In the genomic region with DNA sequence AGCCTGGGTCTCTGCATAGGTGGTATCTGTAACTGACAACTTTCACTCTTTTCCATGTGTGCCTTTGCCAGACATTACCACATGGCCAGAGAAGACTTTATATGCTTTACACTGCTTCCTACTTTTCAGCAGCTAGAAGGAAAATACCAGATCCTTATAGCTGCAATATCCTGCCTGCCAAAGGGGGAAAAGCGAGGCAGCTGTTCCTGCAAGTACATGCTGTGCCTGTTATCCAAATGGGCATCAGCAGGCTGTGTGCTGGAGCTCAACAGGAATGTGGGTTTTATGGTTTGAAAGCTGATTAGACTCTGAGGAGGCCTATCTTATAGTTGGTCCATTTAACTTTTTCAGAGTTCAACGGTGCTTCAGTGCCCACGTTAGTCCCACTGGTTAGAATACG, we compare ENCODE assay signal across 25 cellular contexts.
"Had no signal": no experiment of that assay in that cellular context is flagged by ENCODE, and none has a peak within 500 bp of the region (broad histone marks: within the 10 kb centered on the region; RNA-seq: fewer than 3 reads in every experiment).

No MANE protein-coding gene starts in this region.

- H3K4me3 Mint-ChIP-seq: activated B cell treated with CpG ODN at 0.5 μM for 24 hours; activated CD4-positive, alpha-beta memory T cell treated with anti-CD3 and anti-CD28 coated beads for 36 hours; activated naive CD4-positive, alpha-beta T cell treated with anti-CD3 and anti-CD28 coated beads for 36 hours; activated T-helper 17 cell treated with anti-CD3 and anti-CD28 coated beads, Interleukin-2, amount 50 U/mL, for 72 hours; central memory CD8-positive, alpha-beta T cell; nephron progenitor cell; T-cell; type B pancreatic cell had no signal

- FAIRE-seq: keratinocyte had no signal

- H3K9me3 ChIP-seq: gastroesophageal sphincter, prostate gland, testis had no signal

- H3K4me1 ChIP-seq: gastroesophageal sphincter, prostate gland, stomach had no signal

- H3K27ac ChIP-seq: gastroesophageal sphincter, prostate gland, skin epidermis, stomach, testis had no signal

- H3K4me1 Mint-ChIP-seq: activated B cell treated with CpG ODN at 0.5 μM for 24 hours; activated T-helper 17 cell treated with anti-CD3 and anti-CD28 coated beads, Interleukin-2, amount 50 U/mL, for 72 hours; central memory CD8-positive, alpha-beta T cell; T-cell had no signal

- H3K27me3 Mint-ChIP-seq: activated B cell treated with CpG ODN at 0.5 μM for 24 hours; activated CD4-positive, alpha-beta memory T cell treated with anti-CD3 and anti-CD28 coated beads for 36 hours; activated T-helper 17 cell treated with anti-CD3 and anti-CD28 coated beads, Interleukin-2, amount 50 U/mL, for 72 hours; central memory CD8-positive, alpha-beta T cell; T-cell; type B pancreatic cell had no signal

- H3K27me3 ChIP-seq: gastroesophageal sphincter, stomach, testis had no signal

- H3K36me3 Mint-ChIP-seq: activated CD4-positive, alpha-beta memory T cell treated with anti-CD3 and anti-CD28 coated beads for 36 hours; T-cell; type B pancreatic cell had no signal

- H3K36me3 ChIP-seq: gastroesophageal sphincter, prostate gland, stomach had no signal

- H3K27ac Mint-ChIP-seq: activated B cell treated with CpG ODN at 0.5 μM for 24 hours; activated CD4-positive, alpha-beta memory T cell treated with anti-CD3 and anti-CD28 coated beads for 36 hours; activated naive CD4-positive, alpha-beta T cell treated with anti-CD3 and anti-CD28 coated beads for 36 hours; activated T-helper 17 cell treated with anti-CD3 and anti-CD28 coated beads, Interleukin-2, amount 50 U/mL, for 72 hours; nephron progenitor cell; T-cell; type B pancreatic cell had no signal

- H3K4me3 ChIP-seq: gastroesophageal sphincter, lung, prostate gland, skin epidermis, stomach, testis had no signal

- H3K9me3 Mint-ChIP-seq: type B pancreatic cell had no signal

- DNase-seq: activated B cell treated with CpG ODN at 0.5 μM for 24 hours; activated CD4-positive, alpha-beta memory T cell treated with anti-CD3 and anti-CD28 coated beads for 36 hours; activated CD4-positive, alpha-beta T cell treated with anti-CD3 and anti-CD28 coated beads for 4 hours; activated naive CD4-positive, alpha-beta T cell treated with anti-CD3 and anti-CD28 coated beads for 36 hours; aorta; cortex of kidney; effector CD4-positive, alpha-beta T cell; nephron progenitor cell; right cardiac atrium; stimulated activated CD4-positive, alpha-beta T cell treated with anti-CD3 and anti-CD28 coated beads, Interleukin-15, amount 100 ng/mL, for 24 hours; stimulated activated CD4-positive, alpha-beta T cell treated with anti-CD3 and anti-CD28 coated beads, Interleukin-4, amount 100 ng/mL, for 1 hour; stomach; T-cell; testis had no signal

- ATAC-seq: activated T-helper 17 cell treated with anti-CD3 and anti-CD28 coated beads, Interleukin-2, amount 50 U/mL, for 72 hours; esophagus mucosa; gastroesophageal sphincter; left lobe of liver; right cardiac atrium; SK-N-SH treated with all-trans-retinoic acid at 6 μM for 48 hours; T-cell had no signal
